ENCODE assay signal across 24 cellular contexts in the genomic region with DNA sequence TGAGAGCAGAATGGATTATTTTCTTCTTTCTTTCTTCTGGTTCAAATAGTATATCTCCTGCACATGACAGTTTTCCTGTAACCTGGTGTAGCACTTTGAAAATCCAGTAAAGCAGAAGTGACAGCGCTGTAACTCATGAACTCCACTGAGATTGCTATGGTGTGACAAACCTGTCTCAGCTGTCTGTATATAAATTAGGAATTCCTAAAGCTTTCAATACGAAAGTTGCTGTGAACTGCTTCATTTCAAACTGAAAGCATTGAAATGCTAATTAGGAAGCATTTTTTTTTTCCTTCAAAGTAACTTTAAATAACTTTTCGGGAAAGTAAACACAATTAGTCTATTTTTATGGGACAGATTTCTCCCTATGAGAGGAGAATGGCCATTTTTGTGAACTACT.
A peak's percentile ranks its signal among the peaks of the same experiment; 100 is the strongest.
DNase-seq lines count a peak whose midpoint lies in the region; ATAC-seq and TF ChIP-seq lines count a peak whose summit lies in the region.
"Had no signal": no experiment of that assay in that cellular context is flagged by ENCODE, and none has a peak within 500 bp of the region (broad histone marks: within the 10 kb centered on the region; RNA-seq: fewer than 3 reads in every experiment).

No MANE protein-coding gene starts in this region.

- H3K36me3 Mint-ChIP-seq in neural progenitor cell (no peaks in the 10 kb centered on the region), T-helper 17 cell (ENCODE audit: low read depth) (no peaks in the 10 kb centered on the region), osteocyte (ENCODE audit: unreplicated experiment) (no peaks in the 10 kb centered on the region)
- H3K36me3 Mint-ChIP-seq: CD14-positive monocyte; CD8-positive, alpha-beta memory T cell had no signal

- TF ChIP-seq CTCF in PC-3 (conservative IDR thresholded peaks at IDR 0.05; ENCODE audit: low read depth, low read length) (no peak), dorsolateral prefrontal cortex (IDR thresholded peaks at IDR 0.05 in 54 of 56, conservative IDR thresholded peaks at IDR 0.05 in 2 of 56; ENCODE audit: low read depth in 1 of 56, partially characterized antibody in 56 of 56) (no peak), neural progenitor cell (IDR thresholded peaks at IDR 0.05) (no peak), osteocyte (IDR thresholded peaks at IDR 0.05) (no peak)

- H3K4me3 Mint-ChIP-seq in neural progenitor cell (no peak overlapping the region), T-helper 17 cell (no peak overlapping the region), osteocyte (ENCODE audit: unreplicated experiment) (no peak overlapping the region)
- H3K4me3 Mint-ChIP-seq: CD14-positive monocyte; CD4-positive, alpha-beta T cell; CD8-positive, alpha-beta memory T cell; GM23338; H9 had no signal

- H4K20me1 ChIP-seq in PC-3 (ENCODE audit: low read length) (no peaks in the 10 kb centered on the region), neural progenitor cell (ENCODE audit: low read depth) (no peaks in the 10 kb centered on the region)
- H4K20me1 ChIP-seq: BLaER1 treated with 17β-estradiol and CSF1 and Interleukin-3, amounts not matched to agents 10 nM and 100 nM had no signal

- no peaks in the 10 kb centered on the region for H3K27me3 Mint-ChIP-seq in neural progenitor cell (ENCODE audit: insufficient read depth, low read depth)
- no peaks in the 10 kb centered on the region for H3K27me3 Mint-ChIP-seq in T-helper 17 cell
- H3K27me3 Mint-ChIP-seq in osteocyte (ENCODE audit: unreplicated experiment), result no peaks in the 10 kb centered on the region
- H3K27me3 Mint-ChIP-seq: CD4-positive, alpha-beta T cell; CD8-positive, alpha-beta memory T cell had no signal

- H3K9me3 Mint-ChIP-seq in neural progenitor cell, result no peaks in the 10 kb centered on the region
- H3K9me3 Mint-ChIP-seq in osteocyte (ENCODE audit: unreplicated experiment), result no peaks in the 10 kb centered on the region
- H3K9me3 Mint-ChIP-seq: GM23338, H9 had no signal

- BruUV-seq in PC-3 (replicated peaks; lab: Mats Ljungman, UMichigan), result no TSS peak

- no peak for ATAC-seq in PC-3
- no peak for ATAC-seq in T-helper 17 cell
- ATAC-seq in GM21526 (IDR thresholded peaks at IDR 0.05; ENCODE audit: low FRiP score, unreplicated experiment), result no peak
- ATAC-seq: A549, GM12878, GM23338, HCT116 had no signal

- H3K4me3 ChIP-seq in PC-3 (ENCODE audit: low read length) (no peak overlapping the region), dorsolateral prefrontal cortex (peak overlapping the region in 30 of 59 donors; percentile 2 to 46 (median 22)), neural progenitor cell (no peak overlapping the region)
- H3K4me3 ChIP-seq: A549; BLaER1 treated with 17β-estradiol and CSF1 and Interleukin-3, amounts not matched to agents 10 nM and 100 nM; GM12878; GM23338 had no signal

- H3K27me3 ChIP-seq in PC-3 (ENCODE audit: low read length) (no peaks in the 10 kb centered on the region), dorsolateral prefrontal cortex (no peaks in the 10 kb centered on the region), neural progenitor cell (no peaks in the 10 kb centered on the region)
- H3K27me3 ChIP-seq: BE2C; BLaER1 treated with 17β-estradiol and CSF1 and Interleukin-3, amounts not matched to agents 10 nM and 100 nM had no signal

- H3K27ac Mint-ChIP-seq in neural progenitor cell (no peak overlapping the region), T-helper 17 cell (no peak overlapping the region), osteocyte (ENCODE audit: unreplicated experiment) (no peak overlapping the region)
- H3K27ac Mint-ChIP-seq: CD14-positive monocyte; CD4-positive, alpha-beta T cell; CD8-positive, alpha-beta memory T cell; GM23338 had no signal

- H3K9ac ChIP-seq in PC-3 (ENCODE audit: low read length), result no peak overlapping the region
- H3K9ac ChIP-seq in neural progenitor cell, result no peak overlapping the region
- H3K9ac ChIP-seq: BLaER1 treated with 17β-estradiol and CSF1 and Interleukin-3, amounts not matched to agents 10 nM and 100 nM had no signal

- H3K79me2 ChIP-seq in PC-3 (ENCODE audit: low read length) (no peaks in the 10 kb centered on the region), neural progenitor cell (ENCODE audit: low read depth) (no peaks in the 10 kb centered on the region)

- H3K4me1 Mint-ChIP-seq in neural progenitor cell, result peaks cover 16% of the 10 kb centered on the region
- H3K4me1 Mint-ChIP-seq in T-helper 17 cell, result no peaks in the 10 kb centered on the region
- H3K4me1 Mint-ChIP-seq in osteocyte (ENCODE audit: unreplicated experiment), result no peaks in the 10 kb centered on the region
- H3K4me1 Mint-ChIP-seq: CD14-positive monocyte; CD8-positive, alpha-beta memory T cell had no signal

- no peak overlapping the region for H3K4me2 ChIP-seq in PC-3 (ENCODE audit: low read length)
- H3K4me2 ChIP-seq in neural progenitor cell, result no peak overlapping the region
- H3K4me2 ChIP-seq: A549; BLaER1 treated with 17β-estradiol and CSF1 and Interleukin-3, amounts not matched to agents 10 nM and 100 nM; GM23338 had no signal

- intact Hi-C loops in PC-3 (cut with micrococcal nuclease) (no loop called here), dorsolateral prefrontal cortex (cut with DNase I) (no loop called here)

- H3K9me3 ChIP-seq in PC-3 (ENCODE audit: low read length) (no peaks in the 10 kb centered on the region), neural progenitor cell (ENCODE audit: low read depth) (no peaks in the 10 kb centered on the region), T-helper 17 cell (ENCODE audit: control insufficient read depth, low read length, poor library complexity, severe bottlenecking) (no peaks in the 10 kb centered on the region)
- H3K9me3 ChIP-seq: A549; BE2C; BLaER1 treated with 17β-estradiol and CSF1 and Interleukin-3, amounts not matched to agents 10 nM and 100 nM had no signal

- H3F3A ChIP-seq in PC-3 (ENCODE audit: low read length, unreplicated experiment), result no peaks in the 10 kb centered on the region
- H3F3A ChIP-seq in neural progenitor cell (ENCODE audit: low read depth), result no peaks in the 10 kb centered on the region

- H3K4me1 ChIP-seq in PC-3 (ENCODE audit: insufficient read depth, low read length), result no peaks in the 10 kb centered on the region
- H3K4me1 ChIP-seq in neural progenitor cell, result no peaks in the 10 kb centered on the region
- H3K4me1 ChIP-seq: A549; BE2C; BLaER1 treated with 17β-estradiol and CSF1 and Interleukin-3, amounts not matched to agents 10 nM and 100 nM had no signal

- H2AFZ ChIP-seq in PC-3 (ENCODE audit: low read length), result 0 out of 2 replicates have a peak overlapping the region, but pooled peaks have one; percentile 22
- H2AFZ ChIP-seq in neural progenitor cell (replicated peaks), result peak overlapping the region; percentile 19
- H2AFZ ChIP-seq: GM23338 had no signal

- H3K36me3 ChIP-seq in PC-3 (ENCODE audit: low read depth, low read length), result no peaks in the 10 kb centered on the region
- no peaks in the 10 kb centered on the region for H3K36me3 ChIP-seq in neural progenitor cell
- H3K36me3 ChIP-seq: BE2C; BLaER1 treated with 17β-estradiol and CSF1 and Interleukin-3, amounts not matched to agents 10 nM and 100 nM had no signal

- POLR2A ChIA-PET in PC-3 (lab: Charles Lee; ENCODE audit: unreplicated experiment), result no interaction called here

- no peak for DNase-seq in PC-3
- no peak for DNase-seq in dorsolateral prefrontal cortex
- no peak for DNase-seq in neural progenitor cell (ENCODE audit: low spot score)
- no peak for DNase-seq in T-helper 17 cell
- DNase-seq in osteocyte (ENCODE audit: extremely low spot score, unreplicated experiment), result no peak
- DNase-seq in activated CD4-positive, alpha-beta T cell treated with anti-CD3 and anti-CD28 coated beads, Interleukin-2, amount 50 U/mL, for 48 hours, result no peak
- DNase-seq: 8988T; ACHN; AML-193; BE2C; CD4-positive, alpha-beta T cell; CD8-positive, alpha-beta memory T cell; DMS 273 treated with DMSO at 0.1 percent for 48 hours; DMS79; EL; GDM1; H9 had no signal

- CTCF ChIA-PET in PC-3 (lab: Charles Lee), result no interaction called here

- H3K27ac ChIP-seq in PC-3 (ENCODE audit: low read length) (no peak overlapping the region), dorsolateral prefrontal cortex (no peak overlapping the region), neural progenitor cell (no peak overlapping the region)
- H3K27ac ChIP-seq: A549; BLaER1 treated with 17β-estradiol and CSF1 and Interleukin-3, amounts not matched to agents 10 nM and 100 nM had no signal

- no peaks in the 10 kb centered on the region for H3K9me2 ChIP-seq in PC-3 (replicated peaks; ENCODE audit: low read length)

Comparison
In these comparisons a context has a peak if more than half of its experiments do, and no peak if none do; other contexts are left out.
1. H3K4me3 ChIP-seq: peak in dorsolateral prefrontal cortex (30 of 59); none in PC-3 (single experiment) and neural progenitor cell (single experiment).